ENCODE assay signal across 22 cellular contexts in genomic region chr18:54532962-54533361, GRCh38. TPM values are rescaled to one million over a fixed set of nuclear protein-coding genes. Genes with fewer than 3 reads are reported as not detected.
DNase-seq lines count a peak whose midpoint lies in the region; ATAC-seq, FAIRE-seq and TF ChIP-seq lines count a peak whose summit lies in the region.
"Had no signal": no experiment of that assay in that cellular context is flagged by ENCODE, and none has a peak within 500 bp of the region (broad histone marks: within the 10 kb centered on the region; RNA-seq: fewer than 3 reads in every experiment).

No MANE protein-coding gene starts in this region.

- no peaks in the 10 kb centered on the region for H3K4me1 ChIP-seq in endothelial cell of umbilical vein (ENCODE audit: control insufficient read depth, extremely low read depth, insufficient read depth, low read length)
- H3K4me1 ChIP-seq: SJCRH30 had no signal

- CTCF ChIA-PET in endothelial cell of umbilical vein (lab: Charles Lee), result no interaction called here

- H3K9me3 ChIP-seq in endothelial cell of umbilical vein (replicated peaks; ENCODE audit: control insufficient read depth, insufficient read depth, low read length), result peaks cover 2% of the 10 kb centered on the region
- H3K9me3 ChIP-seq: SJCRH30 had no signal

- dilution Hi-C loops in endothelial cell of umbilical vein (cut with MboI; ENCODE audit: extremely low pct_ligation_motif_present, low sequenced_read_pairs), result no loop called here

- H4K20me1 ChIP-seq in endothelial cell of umbilical vein (replicated peaks; ENCODE audit: control insufficient read depth, extremely low read depth, insufficient read depth, low read length), result no peaks in the 10 kb centered on the region

- BruUV-seq in endothelial cell of umbilical vein (replicated peaks; lab: Mats Ljungman, UMichigan), result no TSS peak

- no peak for FAIRE-seq in endothelial cell of umbilical vein (lab: Jason Lieb, UNC)

- H3K27me3 ChIP-seq in endothelial cell of umbilical vein (ENCODE audit: control insufficient read depth in 2 of 2, insufficient read depth in 2 of 2, low read length in 2 of 2), result no peaks in the 10 kb centered on the region
- H3K27me3 ChIP-seq: SJCRH30 had no signal

- H3K27ac ChIP-seq in endothelial cell of umbilical vein (ENCODE audit: insufficient read depth, low read depth, low read length), result no peak overlapping the region
- H3K27ac ChIP-seq: SJCRH30 had no signal

- TF ChIP-seq POLR2A in endothelial cell of umbilical vein (IDR thresholded peaks at IDR 0.05; ENCODE audit: low read depth, low read length), result no peak

- H3K36me3 ChIP-seq in endothelial cell of umbilical vein (ENCODE audit: control insufficient read depth in 2 of 2, extremely low read depth in 1 of 2, insufficient read depth in 2 of 2, low read length in 2 of 2), result no peaks in the 10 kb centered on the region
- H3K36me3 ChIP-seq: SJCRH30 had no signal

- no peak for ATAC-seq in GM18858 (IDR thresholded peaks at IDR 0.05; ENCODE audit: unreplicated experiment)
- ATAC-seq in GM21360 (IDR thresholded peaks at IDR 0.05; ENCODE audit: unreplicated experiment), result no peak
- ATAC-seq in GM18520 (IDR thresholded peaks at IDR 0.05; ENCODE audit: unreplicated experiment), result no peak
- ATAC-seq: HCT116 had no signal

- POLR2A ChIA-PET in endothelial cell of umbilical vein (lab: Charles Lee), result no interaction called here

- no peaks in the 10 kb centered on the region for H3K9me1 ChIP-seq in endothelial cell of umbilical vein (replicated peaks; ENCODE audit: control insufficient read depth, extremely low read depth, insufficient read depth, low read length)

- DNase-seq in NCI-H1105 treated with DMSO at 0.1 percent for 48 hours (lab: John Stamatoyannopoulos, UW), result peak; percentile 9
- DNase-seq in NCI-H1105 (lab: John Stamatoyannopoulos, UW), result no peak
- peak; percentile 47 for DNase-seq in DMS53 treated with DMSO at 0.1 percent for 48 hours (lab: John Stamatoyannopoulos, UW; ENCODE audit: unreplicated experiment)
- DNase-seq in LNCaP clone FGC (ENCODE audit: low read depth), result peak; percentile 75
- no peak for DNase-seq in endothelial cell of umbilical vein (ENCODE audit: low read depth, low spot score)
- DNase-seq: 8988T, DMS 273 treated with DMSO at 0.1 percent for 48 hours, GDM1, KG1, NCI-H146, NCI-H2029 treated with DMSO at 0.1 percent for 48 hours, NCI-H446 treated with DMSO at 0.1 percent for 48 hours, NCI-H774, SJCRH30 had no signal

- intact Hi-C loops in endothelial cell of umbilical vein (cut with micrococcal nuclease), result no loop called here

- TF ChIP-seq CTCF in LNCaP clone FGC (IDR thresholded peaks at IDR 0.05; ENCODE audit: control insufficient read depth, extremely low read depth, insufficient read depth) (no peak), endothelial cell of umbilical vein (IDR thresholded peaks at IDR 0.05; ENCODE audit: extremely low read depth in 1 of 2, insufficient read depth in 1 of 2, low read depth in 1 of 2, low read length in 2 of 2) (no peak)

- no peak overlapping the region for H3K4me2 ChIP-seq in endothelial cell of umbilical vein (ENCODE audit: insufficient read depth, low read length)

- H3K79me2 ChIP-seq in endothelial cell of umbilical vein (ENCODE audit: control insufficient read depth, insufficient read depth, low read length), result no peaks in the 10 kb centered on the region

- H3K9ac ChIP-seq in endothelial cell of umbilical vein (replicated peaks; ENCODE audit: extremely low read depth, insufficient read depth, low read length), result no peak overlapping the region

- H2AFZ ChIP-seq in endothelial cell of umbilical vein (ENCODE audit: low read depth, low read length), result no peak overlapping the region

- no peak overlapping the region for H3K4me3 ChIP-seq in LNCaP clone FGC (ENCODE audit: low read depth, low read length)
- H3K4me3 ChIP-seq in endothelial cell of umbilical vein (replicated peaks in 1 of 3; ENCODE audit: insufficient read depth in 1 of 3, low read depth in 1 of 3, low read length in 3 of 3), result no peak overlapping the region
- H3K4me3 ChIP-seq: SJCRH30 had no signal

TF ChIP-seq in endothelial cell of umbilical vein, 7 proteins besides CTCF, POLR2A, EP300 and RAD21:
- TF ChIP-seq MYC (IDR thresholded peaks at IDR 0.05; ENCODE audit: low read depth, low read length) (no peak), JUN (IDR thresholded peaks at IDR 0.05; ENCODE audit: borderline replicate concordance, insufficient read depth, insufficient read length, low read depth) (peak; percentile 17)

RNA-seq across cellular contexts. Expression of gene DYNAP, which starts 58.1 kb away (rescaled TPM):
- total RNA-seq in endothelial cell of umbilical vein, result not detected in 2 replicates
- polyA plus RNA-seq in endothelial cell of umbilical vein, result not detected in 2 replicates
- not detected in 2 replicates for polyA plus RNA-seq in endothelial cell of umbilical vein (2011; cell fraction: cytosol; rRNA removed)
- polyA plus RNA-seq in endothelial cell of umbilical vein (2011; cell fraction: nucleus; rRNA removed), result not detected in 2 replicates
- polyA plus RNA-seq in endothelial cell of umbilical vein (2012), result not detected in 2 replicates
- polyA minus RNA-seq in endothelial cell of umbilical vein, result not detected in 2 replicates
- not detected for polyA minus RNA-seq in endothelial cell of umbilical vein (2011; cell fraction: cytosol; rRNA and poly(A)+ RNA removed)
- not detected in 2 replicates for polyA minus RNA-seq in endothelial cell of umbilical vein (2011; cell fraction: nucleus; rRNA and poly(A)+ RNA removed)
- total RNA-seq: Daoy, M059J, SJCRH30 had no signal
- polyA plus RNA-seq: AG04450, CD14-positive monocyte had no signal

Comparison
In these comparisons a context has a peak if more than half of its experiments do, and no peak if none do; other contexts are left out.
1. DNase-seq: peak in NCI-H1105 treated with DMSO at 0.1 percent for 48 hours (single experiment), DMS53 treated with DMSO at 0.1 percent for 48 hours (single experiment) and LNCaP clone FGC (single experiment); none in NCI-H1105 (single experiment) and endothelial cell of umbilical vein (single experiment).